ENCODE assay signal across 18 cellular contexts in genomic region chr2:159790323-159790722, GRCh38.
"Had no signal": no experiment of that assay in that cellular context is flagged by ENCODE, and none has a peak within 500 bp of the region (broad histone marks: within the 10 kb centered on the region; RNA-seq: fewer than 3 reads in every experiment).

No MANE protein-coding gene starts in this region.

- H3K9me3 ChIP-seq: body of pancreas, esophagus muscularis mucosa, right atrium auricular region, transverse colon had no signal

- H3K9me3 Mint-ChIP-seq: activated CD4-positive, alpha-beta memory T cell treated with anti-CD3 and anti-CD28 coated beads for 36 hours; nephron progenitor cell had no signal

- H3K4me1 Mint-ChIP-seq: nephron progenitor cell had no signal

- H3K4me3 ChIP-seq: body of pancreas, esophagus muscularis mucosa, hepatocyte, right atrium auricular region, transverse colon had no signal

- H3K36me3 ChIP-seq: esophagus muscularis mucosa, right atrium auricular region, transverse colon had no signal

- H3K36me3 Mint-ChIP-seq: activated CD4-positive, alpha-beta memory T cell treated with anti-CD3 and anti-CD28 coated beads for 36 hours; activated CD8-positive, alpha-beta memory T cell treated with anti-CD3 and anti-CD28 coated beads, Interleukin-2, amount 10 ng/mL, durations not matched to agents 7 days and 5 days; activated naive CD8-positive, alpha-beta T cell had no signal

- H3K27me3 ChIP-seq: body of pancreas, esophagus muscularis mucosa, hepatocyte, right atrium auricular region, transverse colon had no signal

- H3K27ac Mint-ChIP-seq: activated CD4-positive, alpha-beta memory T cell treated with anti-CD3 and anti-CD28 coated beads for 36 hours; activated CD8-positive, alpha-beta memory T cell treated with anti-CD3 and anti-CD28 coated beads, Interleukin-2, amount 10 ng/mL, durations not matched to agents 7 days and 5 days; activated naive CD8-positive, alpha-beta T cell; nephron progenitor cell; progenitor cell of endocrine pancreas had no signal

- DNase-seq: activated CD4-positive, alpha-beta memory T cell treated with anti-CD3 and anti-CD28 coated beads for 36 hours; activated CD4-positive, alpha-beta T cell treated with anti-CD3 and anti-CD28 coated beads for 1 hour; activated CD8-positive, alpha-beta memory T cell treated with anti-CD3 and anti-CD28 coated beads, Interleukin-2, amount 10 ng/mL, durations not matched to agents 7 days and 5 days; activated effector memory CD4-positive, alpha-beta T cell treated with anti-CD3 and anti-CD28 coated beads, Interleukin-2, amount 50 U/mL, for 16 hours; activated T-cell treated with anti-CD3 and anti-CD28 coated beads, Interleukin-2, amount 50 U/mL, for 1 hour; amniotic stem cell; body of pancreas; caudate nucleus; left ventricle myocardium superior; nephron progenitor cell; stimulated activated CD4-positive, alpha-beta T cell treated with anti-CD3 and anti-CD28 coated beads, Interleukin-4, amount 100 ng/mL, for 1 hour; stimulated activated naive CD8-positive, alpha-beta T cell treated with anti-CD3 and anti-CD28 coated beads, Interleukin-15, Interleukin-2, amounts not matched to agents 100 U/mL and 50 U/mL, for 24 hours; transverse colon had no signal

- H3K27ac ChIP-seq: body of pancreas, esophagus muscularis mucosa, hepatocyte, right atrium auricular region, transverse colon had no signal

- H3K27me3 Mint-ChIP-seq: activated naive CD8-positive, alpha-beta T cell had no signal

- ATAC-seq: activated CD8-positive, alpha-beta memory T cell treated with anti-CD3 and anti-CD28 coated beads, Interleukin-2, amount 10 ng/mL, durations not matched to agents 7 days and 5 days; body of pancreas; left ventricle myocardium superior; stimulated activated naive CD8-positive, alpha-beta T cell treated with anti-CD3 and anti-CD28 coated beads, Interleukin-15, Interleukin-2, amounts not matched to agents 100 U/mL and 50 U/mL, for 24 hours had no signal

- H3K4me3 Mint-ChIP-seq: activated CD4-positive, alpha-beta memory T cell treated with anti-CD3 and anti-CD28 coated beads for 36 hours; activated CD8-positive, alpha-beta memory T cell treated with anti-CD3 and anti-CD28 coated beads, Interleukin-2, amount 10 ng/mL, durations not matched to agents 7 days and 5 days; activated naive CD8-positive, alpha-beta T cell; nephron progenitor cell had no signal
